ENCODE assay signal across 1 cellular context in the genomic region with DNA sequence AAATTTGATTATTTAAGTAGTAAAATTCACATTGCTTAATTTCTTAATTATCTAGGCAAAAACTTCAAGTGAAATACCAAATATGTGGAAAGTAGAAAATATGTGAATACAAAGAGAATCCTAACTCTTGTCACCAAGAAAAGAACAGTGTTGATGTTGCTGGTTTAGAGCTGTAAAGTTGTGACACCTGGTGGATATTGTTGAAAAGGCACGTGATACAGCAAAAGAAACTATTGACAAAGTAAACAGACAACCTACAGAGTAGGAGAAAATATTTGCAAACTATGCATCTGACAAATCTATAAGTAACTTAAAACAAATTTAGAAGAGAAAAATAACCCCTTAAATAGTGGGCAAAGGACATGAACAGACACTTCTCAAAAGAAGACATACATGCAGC.
TF ChIP-seq lines count a peak whose summit lies in the region.

No MANE protein-coding gene starts in this region.

TF ChIP-seq in HepG2, 621 proteins besides CTCF, POLR2A, EP300 and RAD21 (continued from another document and continues in another):
- TF ChIP-seq, protein P1, sequence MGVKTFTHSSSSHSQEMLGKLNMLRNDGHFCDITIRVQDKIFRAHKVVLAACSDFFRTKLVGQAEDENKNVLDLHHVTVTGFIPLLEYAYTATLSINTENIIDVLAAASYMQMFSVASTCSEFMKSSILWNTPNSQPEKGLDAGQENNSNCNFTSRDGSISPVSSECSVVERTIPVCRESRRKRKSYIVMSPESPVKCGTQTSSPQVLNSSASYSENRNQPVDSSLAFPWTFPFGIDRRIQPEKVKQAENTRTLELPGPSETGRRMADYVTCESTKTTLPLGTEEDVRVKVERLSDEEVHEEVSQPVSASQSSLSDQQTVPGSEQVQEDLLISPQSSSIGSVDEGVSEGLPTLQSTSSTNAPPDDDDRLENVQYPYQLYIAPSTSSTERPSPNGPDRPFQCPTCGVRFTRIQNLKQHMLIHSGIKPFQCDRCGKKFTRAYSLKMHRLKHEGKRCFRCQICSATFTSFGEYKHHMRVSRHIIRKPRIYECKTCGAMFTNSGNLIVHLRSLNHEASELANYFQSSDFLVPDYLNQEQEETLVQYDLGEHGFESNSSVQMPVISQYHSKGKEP (CRISPR knock-in tag; IDR thresholded peaks at IDR 0.05): no peak
- no peak for TF ChIP-seq GATAD1 (CRISPR knock-in tag; IDR thresholded peaks at IDR 0.05)
- no peak for TF ChIP-seq RBM22 (optimal IDR thresholded peaks at IDR 0.05; ENCODE audit: low read length)
- TF ChIP-seq, protein P2, sequence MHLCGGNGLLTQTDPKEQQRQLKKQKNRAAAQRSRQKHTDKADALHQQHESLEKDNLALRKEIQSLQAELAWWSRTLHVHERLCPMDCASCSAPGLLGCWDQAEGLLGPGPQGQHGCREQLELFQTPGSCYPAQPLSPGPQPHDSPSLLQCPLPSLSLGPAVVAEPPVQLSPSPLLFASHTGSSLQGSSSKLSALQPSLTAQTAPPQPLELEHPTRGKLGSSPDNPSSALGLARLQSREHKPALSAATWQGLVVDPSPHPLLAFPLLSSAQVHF (CRISPR knock-in tag; IDR thresholded peaks at IDR 0.05): no peak
- TF ChIP-seq, protein P3, sequence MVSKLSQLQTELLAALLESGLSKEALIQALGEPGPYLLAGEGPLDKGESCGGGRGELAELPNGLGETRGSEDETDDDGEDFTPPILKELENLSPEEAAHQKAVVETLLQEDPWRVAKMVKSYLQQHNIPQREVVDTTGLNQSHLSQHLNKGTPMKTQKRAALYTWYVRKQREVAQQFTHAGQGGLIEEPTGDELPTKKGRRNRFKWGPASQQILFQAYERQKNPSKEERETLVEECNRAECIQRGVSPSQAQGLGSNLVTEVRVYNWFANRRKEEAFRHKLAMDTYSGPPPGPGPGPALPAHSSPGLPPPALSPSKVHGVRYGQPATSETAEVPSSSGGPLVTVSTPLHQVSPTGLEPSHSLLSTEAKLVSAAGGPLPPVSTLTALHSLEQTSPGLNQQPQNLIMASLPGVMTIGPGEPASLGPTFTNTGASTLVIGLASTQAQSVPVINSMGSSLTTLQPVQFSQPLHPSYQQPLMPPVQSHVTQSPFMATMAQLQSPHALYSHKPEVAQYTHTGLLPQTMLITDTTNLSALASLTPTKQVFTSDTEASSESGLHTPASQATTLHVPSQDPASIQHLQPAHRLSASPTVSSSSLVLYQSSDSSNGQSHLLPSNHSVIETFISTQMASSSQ (IDR thresholded peaks at IDR 0.05; ENCODE audit: low read depth): no peak
- TF ChIP-seq, protein P3 (CRISPR knock-in tag; IDR thresholded peaks at IDR 0.05; ENCODE audit: borderline replicate concordance): no peak
- TF ChIP-seq SOX5 (CRISPR knock-in tag; IDR thresholded peaks at IDR 0.05; ENCODE audit: borderline replicate concordance): peak; percentile 42; the same call in 1 of the 2 replicates
- TF ChIP-seq FLYWCH1 (CRISPR knock-in tag; IDR thresholded peaks at IDR 0.05): no peak
- TF ChIP-seq THAP11 (CRISPR knock-in tag; IDR thresholded peaks at IDR 0.05): peak; percentile 22; the same call in 1 of the 2 replicates
- TF ChIP-seq SMARCE1 (IDR thresholded peaks at IDR 0.05; ENCODE audit: borderline replicate concordance): no peak
- no peak for TF ChIP-seq ZNF766 (CRISPR knock-in tag; IDR thresholded peaks at IDR 0.05; ENCODE audit: borderline replicate concordance)
- TF ChIP-seq PAX8 (CRISPR knock-in tag; IDR thresholded peaks at IDR 0.05; ENCODE audit: borderline replicate concordance): no peak
- TF ChIP-seq, protein P4, sequence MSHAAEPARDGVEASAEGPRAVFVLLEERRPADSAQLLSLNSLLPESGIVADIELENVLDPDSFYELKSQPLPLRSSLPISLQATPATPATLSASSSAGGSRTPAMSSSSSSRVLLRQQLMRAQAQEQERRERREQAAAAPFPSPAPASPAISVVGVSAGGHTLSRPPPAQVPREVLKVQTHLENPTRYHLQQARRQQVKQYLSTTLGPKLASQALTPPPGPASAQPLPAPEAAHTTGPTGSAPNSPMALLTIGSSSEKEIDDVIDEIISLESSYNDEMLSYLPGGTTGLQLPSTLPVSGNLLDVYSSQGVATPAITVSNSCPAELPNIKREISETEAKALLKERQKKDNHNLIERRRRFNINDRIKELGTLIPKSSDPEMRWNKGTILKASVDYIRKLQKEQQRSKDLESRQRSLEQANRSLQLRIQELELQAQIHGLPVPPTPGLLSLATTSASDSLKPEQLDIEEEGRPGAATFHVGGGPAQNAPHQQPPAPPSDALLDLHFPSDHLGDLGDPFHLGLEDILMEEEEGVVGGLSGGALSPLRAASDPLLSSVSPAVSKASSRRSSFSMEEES (CRISPR knock-in tag; IDR thresholded peaks at IDR 0.05): peak; percentile 76
- peak; percentile 36; the same call in 1 of the 2 replicates for TF ChIP-seq PPARG (CRISPR knock-in tag; conservative IDR thresholded peaks at IDR 0.05)
- peak; percentile 68; the same call in 1 of the 2 replicates for TF ChIP-seq FOXJ3 (CRISPR knock-in tag; IDR thresholded peaks at IDR 0.05; ENCODE audit: borderline replicate concordance)
- no peak for TF ChIP-seq CBX5 (CRISPR knock-in tag; IDR thresholded peaks at IDR 0.05; ENCODE audit: borderline replicate concordance)
- TF ChIP-seq IKZF4 (CRISPR knock-in tag; IDR thresholded peaks at IDR 0.05; ENCODE audit: borderline replicate concordance, low read depth, not compliant biosample characterization): no peak
- TF ChIP-seq, protein P5, sequence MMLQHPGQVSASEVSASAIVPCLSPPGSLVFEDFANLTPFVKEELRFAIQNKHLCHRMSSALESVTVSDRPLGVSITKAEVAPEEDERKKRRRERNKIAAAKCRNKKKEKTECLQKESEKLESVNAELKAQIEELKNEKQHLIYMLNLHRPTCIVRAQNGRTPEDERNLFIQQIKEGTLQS (CRISPR knock-in tag; IDR thresholded peaks at IDR 0.05): no peak
- no peak for TF ChIP-seq ATF7-NPFF (CRISPR knock-in tag; IDR thresholded peaks at IDR 0.05; ENCODE audit: low read depth)
- TF ChIP-seq ZNF101 (CRISPR knock-in tag; IDR thresholded peaks at IDR 0.05; ENCODE audit: borderline replicate concordance, low read depth): no peak
- TF ChIP-seq, protein P6, sequence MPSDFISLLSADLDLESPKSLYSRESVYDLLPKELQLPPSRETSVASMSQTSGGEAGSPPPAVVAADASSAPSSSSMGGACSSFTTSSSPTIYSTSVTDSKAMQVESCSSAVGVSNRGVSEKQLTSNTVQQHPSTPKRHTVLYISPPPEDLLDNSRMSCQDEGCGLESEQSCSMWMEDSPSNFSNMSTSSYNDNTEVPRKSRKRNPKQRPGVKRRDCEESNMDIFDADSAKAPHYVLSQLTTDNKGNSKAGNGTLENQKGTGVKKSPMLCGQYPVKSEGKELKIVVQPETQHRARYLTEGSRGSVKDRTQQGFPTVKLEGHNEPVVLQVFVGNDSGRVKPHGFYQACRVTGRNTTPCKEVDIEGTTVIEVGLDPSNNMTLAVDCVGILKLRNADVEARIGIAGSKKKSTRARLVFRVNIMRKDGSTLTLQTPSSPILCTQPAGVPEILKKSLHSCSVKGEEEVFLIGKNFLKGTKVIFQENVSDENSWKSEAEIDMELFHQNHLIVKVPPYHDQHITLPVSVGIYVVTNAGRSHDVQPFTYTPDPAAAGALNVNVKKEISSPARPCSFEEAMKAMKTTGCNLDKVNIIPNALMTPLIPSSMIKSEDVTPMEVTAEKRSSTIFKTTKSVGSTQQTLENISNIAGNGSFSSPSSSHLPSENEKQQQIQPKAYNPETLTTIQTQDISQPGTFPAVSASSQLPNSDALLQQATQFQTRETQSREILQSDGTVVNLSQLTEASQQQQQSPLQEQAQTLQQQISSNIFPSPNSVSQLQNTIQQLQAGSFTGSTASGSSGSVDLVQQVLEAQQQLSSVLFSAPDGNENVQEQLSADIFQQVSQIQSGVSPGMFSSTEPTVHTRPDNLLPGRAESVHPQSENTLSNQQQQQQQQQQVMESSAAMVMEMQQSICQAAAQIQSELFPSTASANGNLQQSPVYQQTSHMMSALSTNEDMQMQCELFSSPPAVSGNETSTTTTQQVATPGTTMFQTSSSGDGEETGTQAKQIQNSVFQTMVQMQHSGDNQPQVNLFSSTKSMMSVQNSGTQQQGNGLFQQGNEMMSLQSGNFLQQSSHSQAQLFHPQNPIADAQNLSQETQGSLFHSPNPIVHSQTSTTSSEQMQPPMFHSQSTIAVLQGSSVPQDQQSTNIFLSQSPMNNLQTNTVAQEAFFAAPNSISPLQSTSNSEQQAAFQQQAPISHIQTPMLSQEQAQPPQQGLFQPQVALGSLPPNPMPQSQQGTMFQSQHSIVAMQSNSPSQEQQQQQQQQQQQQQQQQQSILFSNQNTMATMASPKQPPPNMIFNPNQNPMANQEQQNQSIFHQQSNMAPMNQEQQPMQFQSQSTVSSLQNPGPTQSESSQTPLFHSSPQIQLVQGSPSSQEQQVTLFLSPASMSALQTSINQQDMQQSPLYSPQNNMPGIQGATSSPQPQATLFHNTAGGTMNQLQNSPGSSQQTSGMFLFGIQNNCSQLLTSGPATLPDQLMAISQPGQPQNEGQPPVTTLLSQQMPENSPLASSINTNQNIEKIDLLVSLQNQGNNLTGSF (CRISPR knock-in tag; IDR thresholded peaks at IDR 0.05): no peak
- TF ChIP-seq ZNF788 (CRISPR knock-in tag; IDR thresholded peaks at IDR 0.05; ENCODE audit: borderline replicate concordance): no peak
- no peak for TF ChIP-seq ZNF564 (CRISPR knock-in tag; IDR thresholded peaks at IDR 0.05)
- TF ChIP-seq SRSF1 (optimal IDR thresholded peaks at IDR 0.05; ENCODE audit: low read depth, low read length): no peak
- no peak for TF ChIP-seq ATF1 (CRISPR knock-in tag; IDR thresholded peaks at IDR 0.05)
- TF ChIP-seq, protein P7, sequence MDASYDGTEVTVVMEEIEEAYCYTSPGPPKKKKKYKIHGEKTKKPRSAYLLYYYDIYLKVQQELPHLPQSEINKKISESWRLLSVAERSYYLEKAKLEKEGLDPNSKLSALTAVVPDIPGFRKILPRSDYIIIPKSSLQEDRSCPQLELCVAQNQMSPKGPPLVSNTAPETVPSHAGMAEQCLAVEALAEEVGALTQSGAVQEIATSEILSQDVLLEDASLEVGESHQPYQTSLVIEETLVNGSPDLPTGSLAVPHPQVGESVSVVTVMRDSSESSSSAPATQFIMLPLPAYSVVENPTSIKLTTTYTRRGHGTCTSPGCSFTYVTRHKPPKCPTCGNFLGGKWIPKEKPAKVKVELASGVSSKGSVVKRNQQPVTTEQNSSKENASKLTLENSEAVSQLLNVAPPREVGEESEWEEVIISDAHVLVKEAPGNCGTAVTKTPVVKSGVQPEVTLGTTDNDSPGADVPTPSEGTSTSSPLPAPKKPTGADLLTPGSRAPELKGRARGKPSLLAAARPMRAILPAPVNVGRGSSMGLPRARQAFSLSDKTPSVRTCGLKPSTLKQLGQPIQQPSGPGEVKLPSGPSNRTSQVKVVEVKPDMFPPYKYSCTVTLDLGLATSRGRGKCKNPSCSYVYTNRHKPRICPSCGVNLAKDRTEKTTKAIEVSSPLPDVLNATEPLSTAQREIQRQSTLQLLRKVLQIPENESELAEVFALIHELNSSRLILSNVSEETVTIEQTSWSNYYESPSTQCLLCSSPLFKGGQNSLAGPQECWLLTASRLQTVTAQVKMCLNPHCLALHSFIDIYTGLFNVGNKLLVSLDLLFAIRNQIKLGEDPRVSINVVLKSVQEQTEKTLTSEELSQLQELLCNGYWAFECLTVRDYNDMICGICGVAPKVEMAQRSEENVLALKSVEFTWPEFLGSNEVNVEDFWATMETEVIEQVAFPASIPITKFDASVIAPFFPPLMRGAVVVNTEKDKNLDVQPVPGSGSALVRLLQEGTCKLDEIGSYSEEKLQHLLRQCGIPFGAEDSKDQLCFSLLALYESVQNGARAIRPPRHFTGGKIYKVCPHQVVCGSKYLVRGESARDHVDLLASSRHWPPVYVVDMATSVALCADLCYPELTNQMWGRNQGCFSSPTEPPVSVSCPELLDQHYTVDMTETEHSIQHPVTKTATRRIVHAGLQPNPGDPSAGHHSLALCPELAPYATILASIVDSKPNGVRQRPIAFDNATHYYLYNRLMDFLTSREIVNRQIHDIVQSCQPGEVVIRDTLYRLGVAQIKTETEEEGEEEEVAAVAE (CRISPR knock-in tag; IDR thresholded peaks at IDR 0.05; ENCODE audit: borderline replicate concordance): no peak
- TF ChIP-seq, protein P8, sequence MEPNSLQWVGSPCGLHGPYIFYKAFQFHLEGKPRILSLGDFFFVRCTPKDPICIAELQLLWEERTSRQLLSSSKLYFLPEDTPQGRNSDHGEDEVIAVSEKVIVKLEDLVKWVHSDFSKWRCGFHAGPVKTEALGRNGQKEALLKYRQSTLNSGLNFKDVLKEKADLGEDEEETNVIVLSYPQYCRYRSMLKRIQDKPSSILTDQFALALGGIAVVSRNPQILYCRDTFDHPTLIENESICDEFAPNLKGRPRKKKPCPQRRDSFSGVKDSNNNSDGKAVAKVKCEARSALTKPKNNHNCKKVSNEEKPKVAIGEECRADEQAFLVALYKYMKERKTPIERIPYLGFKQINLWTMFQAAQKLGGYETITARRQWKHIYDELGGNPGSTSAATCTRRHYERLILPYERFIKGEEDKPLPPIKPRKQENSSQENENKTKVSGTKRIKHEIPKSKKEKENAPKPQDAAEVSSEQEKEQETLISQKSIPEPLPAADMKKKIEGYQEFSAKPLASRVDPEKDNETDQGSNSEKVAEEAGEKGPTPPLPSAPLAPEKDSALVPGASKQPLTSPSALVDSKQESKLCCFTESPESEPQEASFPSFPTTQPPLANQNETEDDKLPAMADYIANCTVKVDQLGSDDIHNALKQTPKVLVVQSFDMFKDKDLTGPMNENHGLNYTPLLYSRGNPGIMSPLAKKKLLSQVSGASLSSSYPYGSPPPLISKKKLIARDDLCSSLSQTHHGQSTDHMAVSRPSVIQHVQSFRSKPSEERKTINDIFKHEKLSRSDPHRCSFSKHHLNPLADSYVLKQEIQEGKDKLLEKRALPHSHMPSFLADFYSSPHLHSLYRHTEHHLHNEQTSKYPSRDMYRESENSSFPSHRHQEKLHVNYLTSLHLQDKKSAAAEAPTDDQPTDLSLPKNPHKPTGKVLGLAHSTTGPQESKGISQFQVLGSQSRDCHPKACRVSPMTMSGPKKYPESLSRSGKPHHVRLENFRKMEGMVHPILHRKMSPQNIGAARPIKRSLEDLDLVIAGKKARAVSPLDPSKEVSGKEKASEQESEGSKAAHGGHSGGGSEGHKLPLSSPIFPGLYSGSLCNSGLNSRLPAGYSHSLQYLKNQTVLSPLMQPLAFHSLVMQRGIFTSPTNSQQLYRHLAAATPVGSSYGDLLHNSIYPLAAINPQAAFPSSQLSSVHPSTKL (CRISPR knock-in tag; IDR thresholded peaks at IDR 0.05): peak; percentile 48
- TF ChIP-seq ZNF10 (CRISPR knock-in tag; IDR thresholded peaks at IDR 0.05; ENCODE audit: borderline replicate concordance, low read depth): no peak
- TF ChIP-seq, protein P9, sequence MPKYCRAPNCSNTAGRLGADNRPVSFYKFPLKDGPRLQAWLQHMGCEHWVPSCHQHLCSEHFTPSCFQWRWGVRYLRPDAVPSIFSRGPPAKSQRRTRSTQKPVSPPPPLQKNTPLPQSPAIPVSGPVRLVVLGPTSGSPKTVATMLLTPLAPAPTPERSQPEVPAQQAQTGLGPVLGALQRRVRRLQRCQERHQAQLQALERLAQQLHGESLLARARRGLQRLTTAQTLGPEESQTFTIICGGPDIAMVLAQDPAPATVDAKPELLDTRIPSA (CRISPR knock-in tag; IDR thresholded peaks at IDR 0.05; ENCODE audit: borderline replicate concordance): no peak
